In the genomic region with DNA sequence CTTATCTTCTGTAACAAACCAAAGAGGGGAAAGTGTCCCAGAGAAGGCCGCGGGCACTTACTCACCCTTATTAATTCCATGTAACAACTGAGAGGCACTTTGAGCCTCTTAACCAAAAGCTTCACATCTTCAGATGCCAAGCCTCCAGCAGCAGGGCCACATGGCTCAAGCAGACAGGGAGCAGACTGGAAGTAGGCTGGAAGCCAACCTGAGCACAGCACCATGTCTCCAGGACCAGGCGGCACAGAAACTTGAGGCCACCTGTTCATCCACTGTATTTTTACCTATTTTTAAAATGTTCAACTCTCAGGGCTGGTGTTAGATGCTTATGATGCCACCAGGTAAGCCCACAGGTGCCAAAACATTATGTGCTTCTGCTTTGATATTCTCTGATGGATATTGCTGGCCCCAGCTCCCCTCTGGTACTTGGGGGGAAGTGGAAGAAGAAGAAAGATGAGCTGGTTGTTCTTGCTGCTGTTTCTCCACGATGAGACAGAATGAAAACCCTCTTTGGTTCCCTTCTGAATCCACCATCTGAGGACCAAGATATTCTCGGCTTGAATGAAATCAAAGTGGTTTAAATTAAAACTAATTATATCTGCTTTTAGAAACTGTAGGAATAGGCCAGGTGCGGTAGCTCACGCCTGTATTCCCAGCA, we compare ENCODE assay signal across 20 cellular contexts. TPM values are rescaled to one million over a fixed set of nuclear protein-coding genes. Genes with fewer than 3 reads are reported as not detected.
DNase-seq lines count a peak whose midpoint lies in the region; ATAC-seq and FAIRE-seq lines count a peak whose summit lies in the region.
"Had no signal": no experiment of that assay in that cellular context is flagged by ENCODE, and none has a peak within 500 bp of the region (broad histone marks: within the 10 kb centered on the region; RNA-seq: fewer than 3 reads in every experiment).

No MANE protein-coding gene starts in this region.

- H3K9me3 ChIP-seq in small intestine (ENCODE audit: control insufficient read depth, low read depth) (no peaks in the 10 kb centered on the region), aorta (ENCODE audit: control insufficient read depth, low read length) (no peaks in the 10 kb centered on the region)
- H3K9me3 ChIP-seq: breast epithelium had no signal

- CTCF ChIA-PET in activated CD4-positive, alpha-beta T cell treated with anti-CD3 and anti-CD28 coated beads for 36 hours (lab: Charles Lee) = interaction anchor here (0.8 to 0.9 kb wide), 2 partner anchors 21 to 257 kb away, joined by 3 to 4 read pairs; no protein-coding TSS in a partner anchor

- peak overlapping the region in 3 of 4 donors; percentile 33 to 82 (median 76) for H3K4me3 Mint-ChIP-seq in IgD-negative memory B cell
- no peak overlapping the region for H3K4me3 Mint-ChIP-seq in activated CD4-positive, alpha-beta T cell treated with anti-CD3 and anti-CD28 coated beads for 36 hours
- H3K4me3 Mint-ChIP-seq: activated naive CD8-positive, alpha-beta T cell treated with anti-CD3 and anti-CD28 coated beads for 36 hours; activated T-cell treated with anti-CD3 and anti-CD28 coated beads, Interleukin-2, amount 50 U/mL, for 4 hours had no signal

- H3K4me3 ChIP-seq in small intestine (ENCODE audit: low read depth in 1 of 2, low read length in 2 of 2) (no peak overlapping the region), aorta (ENCODE audit: low read length in 2 of 2) (no peak overlapping the region)
- H3K4me3 ChIP-seq: breast epithelium, smooth muscle cell had no signal

- ATAC-seq in aorta (ENCODE audit: low FRiP score) = no peak
- ATAC-seq in activated CD4-positive, alpha-beta T cell treated with anti-CD3 and anti-CD28 coated beads for 36 hours = no peak
- ATAC-seq: activated T-cell treated with anti-CD3 and anti-CD28 coated beads, Interleukin-2, amount 50 U/mL, for 4 hours had no signal

- H3K27ac Mint-ChIP-seq in IgD-negative memory B cell = peak overlapping the region; percentile 89 to 98 (median 96)
- H3K27ac Mint-ChIP-seq in activated CD4-positive, alpha-beta T cell treated with anti-CD3 and anti-CD28 coated beads for 36 hours = no peak overlapping the region
- H3K27ac Mint-ChIP-seq: activated naive CD8-positive, alpha-beta T cell treated with anti-CD3 and anti-CD28 coated beads for 36 hours had no signal

- POLR2A ChIA-PET in activated CD4-positive, alpha-beta T cell treated with anti-CD3 and anti-CD28 coated beads for 36 hours (lab: Charles Lee) = interaction anchor here (0.6 kb wide), 1 partner anchor 142 kb away, joined by 8 read pairs; no protein-coding TSS in a partner anchor

- WGBS in small intestine, 3 donors = 46 to 72% (median 49%) methylated on average over 7 of the region's 7 CpGs
- WGBS in aorta, 2 donors = 94 to 95% methylated on average over 7 of the region's 7 CpGs

- intact Hi-C loops in aorta (cut with DNase I) = no loop called here
- intact Hi-C loops in activated CD4-positive, alpha-beta T cell treated with anti-CD3 and anti-CD28 coated beads for 36 hours (cut with DNase I, micrococcal nuclease) = no loop called here

- peaks cover 2% of the 10 kb centered on the region for H3K36me3 Mint-ChIP-seq in IgD-negative memory B cell
- no peaks in the 10 kb centered on the region for H3K36me3 Mint-ChIP-seq in activated CD4-positive, alpha-beta T cell treated with anti-CD3 and anti-CD28 coated beads for 36 hours (ENCODE audit: low read depth)
- H3K36me3 Mint-ChIP-seq: activated naive CD8-positive, alpha-beta T cell treated with anti-CD3 and anti-CD28 coated beads for 36 hours had no signal

- FAIRE-seq in small intestine (lab: Jason Lieb, UNC) = no peak

- H3K36me3 ChIP-seq in small intestine (ENCODE audit: control insufficient read depth in 2 of 2, insufficient read depth in 2 of 2, low read length in 2 of 2) (no peaks in the 10 kb centered on the region), aorta (ENCODE audit: control insufficient read depth in 1 of 2, insufficient read depth in 2 of 2, low read length in 1 of 2) (no peaks in the 10 kb centered on the region)
- H3K36me3 ChIP-seq: breast epithelium had no signal

- peaks cover 0 to 3% of the 10 kb centered on the region in 2 donors for H3K4me1 ChIP-seq in small intestine (ENCODE audit: control insufficient read depth in 2 of 2, insufficient read depth in 1 of 2, low read depth in 1 of 2, low read length in 1 of 2)
- H3K4me1 ChIP-seq in aorta (ENCODE audit: control insufficient read depth in 1 of 2, insufficient read depth in 2 of 2, low read length in 2 of 2) = peaks cover 0 to 2% of the 10 kb centered on the region in 2 donors
- H3K4me1 ChIP-seq: breast epithelium, parathyroid adenoma had no signal

- H3K27me3 ChIP-seq in small intestine (ENCODE audit: control insufficient read depth in 2 of 2, insufficient read depth in 2 of 2, low read length in 2 of 2) (no peaks in the 10 kb centered on the region), aorta (ENCODE audit: control insufficient read depth in 1 of 2, insufficient read depth in 2 of 2, low read length in 1 of 2) (no peaks in the 10 kb centered on the region)
- H3K27me3 ChIP-seq: breast epithelium had no signal

- in situ Hi-C loops in G401 (cut with HindIII; ENCODE audit: low sequenced_read_pairs) = no loop called here

- H3K27ac ChIP-seq in small intestine (ENCODE audit: low read depth in 1 of 2, low read length in 1 of 2) = peak overlapping the region; percentile 67 to 88
- H3K27ac ChIP-seq in aorta (ENCODE audit: low read depth in 1 of 2, low read length in 2 of 2) = no peak overlapping the region
- H3K27ac ChIP-seq: breast epithelium, parathyroid adenoma had no signal

- peak; percentile 90 for DNase-seq in G401 (ENCODE audit: low spot score)
- DNase-seq in cerebellum (ENCODE audit: low spot score) = peak; percentile 82
- no peak for DNase-seq in small intestine
- DNase-seq in stimulated activated CD4-positive, alpha-beta T cell treated with anti-CD3 and anti-CD28 coated beads, Interleukin-4, amount 100 ng/mL, for 4 hours = no peak
- DNase-seq in aorta = no peak
- no peak for DNase-seq in activated CD4-positive, alpha-beta T cell treated with anti-CD3 and anti-CD28 coated beads for 36 hours
- DNase-seq: activated CD4-positive, alpha-beta T cell treated with anti-CD3 and anti-CD28 coated beads, Interleukin-2, amount 50 U/mL, for 48 hours; activated naive CD8-positive, alpha-beta T cell treated with anti-CD3 and anti-CD28 coated beads for 36 hours; activated T-cell treated with anti-CD3 and anti-CD28 coated beads, Interleukin-2, amount 50 U/mL, for 4 hours; DND-41; effector CD8-positive, alpha-beta T cell; HCEC 1CT; hypothalamus; NCI-H2081 treated with DMSO at 0.1 percent for 48 hours; NCI-H82; T1000 had no signal

- no peaks in the 10 kb centered on the region for H3K27me3 Mint-ChIP-seq in IgD-negative memory B cell
- no peaks in the 10 kb centered on the region for H3K27me3 Mint-ChIP-seq in activated CD4-positive, alpha-beta T cell treated with anti-CD3 and anti-CD28 coated beads for 36 hours
- H3K27me3 Mint-ChIP-seq: activated naive CD8-positive, alpha-beta T cell treated with anti-CD3 and anti-CD28 coated beads for 36 hours had no signal

- H3K9me3 Mint-ChIP-seq in IgD-negative memory B cell = no peaks in the 10 kb centered on the region
- no peaks in the 10 kb centered on the region for H3K9me3 Mint-ChIP-seq in activated CD4-positive, alpha-beta T cell treated with anti-CD3 and anti-CD28 coated beads for 36 hours (ENCODE audit: low read depth)
- H3K9me3 Mint-ChIP-seq: activated naive CD8-positive, alpha-beta T cell treated with anti-CD3 and anti-CD28 coated beads for 36 hours; activated T-cell treated with anti-CD3 and anti-CD28 coated beads, Interleukin-2, amount 50 U/mL, for 4 hours had no signal

- peaks cover 17 to 29% (median 27%) of the 10 kb centered on the region in 3 donors for H3K4me1 Mint-ChIP-seq in IgD-negative memory B cell
- H3K4me1 Mint-ChIP-seq in activated CD4-positive, alpha-beta T cell treated with anti-CD3 and anti-CD28 coated beads for 36 hours = no peaks in the 10 kb centered on the region

RNA-seq across cellular contexts. Expression of a gene that starts 30.6 kb away (rescaled TPM):
- 13.5 and 22.1 TPM in 2 replicates for total RNA-seq in G401 (2014; rRNA removed; shearing (Covaris generic))
- polyA plus RNA-seq in IgD-negative memory B cell = 9.2 TPM
- 21.3 TPM for total RNA-seq in cerebellum
- polyA plus RNA-seq in small intestine = 10 to 100 TPM in 1 of 3 donors, 1 to 10 TPM in 2; 7.8 to 10.9 (median 8.5) TPM
- total RNA-seq in aorta = 10 to 100 TPM; 15.7 to 18.3 TPM
- 1 to 10 TPM; 4.9 to 8.3 TPM for polyA plus RNA-seq in aorta
- 10 to 100 TPM; 13.5 to 15.0 TPM for total RNA-seq in activated CD4-positive, alpha-beta T cell treated with anti-CD3 and anti-CD28 coated beads for 36 hours

RNA-seq across cellular contexts. Expression of a gene that starts 32.8 kb away (rescaled TPM):
- total RNA-seq in G401 (2014; rRNA removed; shearing (Covaris generic)) = 250 and 310 TPM in 2 replicates
- polyA plus RNA-seq in IgD-negative memory B cell (1,011 TPM), small intestine (1,000 to 10,000 TPM in 2 of 3 donors, 100 to 1,000 TPM in 1; 851 to 1,257 (median 1,018) TPM), aorta (100 to 1,000 TPM; 464 to 699 TPM)
- total RNA-seq in cerebellum (334 TPM), aorta (100 to 1,000 TPM; 310 to 349 TPM)
- 100 to 1,000 TPM; 176 to 275 TPM for total RNA-seq in activated CD4-positive, alpha-beta T cell treated with anti-CD3 and anti-CD28 coated beads for 36 hours

Comparison
In these comparisons a context has a peak if more than half of its experiments do, and no peak if none do; other contexts are left out.
1. DNase-seq: peak in G401 (single experiment) and cerebellum (single experiment); none in small intestine (single experiment), stimulated activated CD4-positive, alpha-beta T cell treated with anti-CD3 and anti-CD28 coated beads, Interleukin-4, amount 100 ng/mL, for 4 hours (0 of 2), aorta (0 of 2) and activated CD4-positive, alpha-beta T cell treated with anti-CD3 and anti-CD28 coated beads for 36 hours (single experiment).
2. H3K27ac ChIP-seq: peak in small intestine (2 of 2); none in aorta (0 of 2).